Comparison of ENCODE assay signal across 8 cellular contexts in the genomic region with DNA sequence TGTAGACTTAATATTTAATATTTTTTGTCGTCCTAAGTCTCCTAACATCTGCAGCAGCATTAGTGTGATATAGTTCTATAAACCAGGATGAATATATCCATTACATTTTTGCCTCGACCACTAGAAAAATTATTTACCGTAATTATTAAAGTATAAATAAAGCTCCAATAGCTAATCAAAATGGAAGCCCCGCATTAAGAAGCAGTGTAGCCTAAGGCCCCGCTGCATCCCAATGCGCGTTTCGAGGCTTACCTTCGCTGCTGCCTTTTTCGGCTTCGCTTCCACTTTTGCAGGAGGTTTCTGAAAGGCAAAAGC. TPM values are rescaled to one million over a fixed set of nuclear protein-coding genes. Genes with fewer than 3 reads are reported as not detected.
DNase-seq lines count a peak whose midpoint lies in the region; ATAC-seq and TF ChIP-seq lines count a peak whose summit lies in the region.

No MANE protein-coding gene starts in this region.

- peak overlapping the region; percentile 79 for H3K4me3 ChIP-seq in thoracic aorta

- peak overlapping the region; percentile 86 for H3K4me3 Mint-ChIP-seq in activated naive CD8-positive, alpha-beta T cell
- peak overlapping the region; percentile 90 to 92 (median 92) for H3K4me3 Mint-ChIP-seq in immature natural killer cell

- H3K4me1 ChIP-seq in thoracic aorta (ENCODE audit: control insufficient read depth in 1 of 2, low read depth in 2 of 2): peaks cover 11 to 34% of the 10 kb centered on the region in 2 donors

- no peak for TF ChIP-seq CTCF in thoracic aorta (IDR thresholded peaks at IDR 0.05)

- ATAC-seq in HG02981 (IDR thresholded peaks at IDR 0.05; ENCODE audit: unreplicated experiment): peak; percentile 6
- no peak for ATAC-seq in thoracic aorta (ENCODE audit: insufficient number of reproducible peaks, low FRiP score, low read depth)
- ATAC-seq in left colon: no peak
- no peak for ATAC-seq in GM19455 (IDR thresholded peaks at IDR 0.05; ENCODE audit: unreplicated experiment)

- H3K4me1 Mint-ChIP-seq in activated naive CD8-positive, alpha-beta T cell (ENCODE audit: low read depth): peaks cover 36% of the 10 kb centered on the region
- peaks cover 37 to 51% of the 10 kb centered on the region in 2 donors for H3K4me1 Mint-ChIP-seq in immature natural killer cell

- H3K27ac Mint-ChIP-seq in activated naive CD8-positive, alpha-beta T cell: peak overlapping the region; percentile 90
- peak overlapping the region; percentile 87 to 95 (median 92) for H3K27ac Mint-ChIP-seq in immature natural killer cell

- intact Hi-C loops in left colon (cut with DNase I, micrococcal nuclease): no loop called here

- DNase-seq in CD1c-positive myeloid dendritic cell (ENCODE audit: extremely low spot score): peak; percentile 30
- DNase-seq in immature natural killer cell: no peak
- no peak for DNase-seq in thoracic aorta (ENCODE audit: low spot score)
- DNase-seq in left colon: no peak
- DNase-seq in SKM-1 treated with dmso at 0.1 percent for 144 hours (lab: John Stamatoyannopoulos, UW; ENCODE audit: unreplicated experiment): no peak

- peaks cover 20% of the 10 kb centered on the region for H3K36me3 Mint-ChIP-seq in activated naive CD8-positive, alpha-beta T cell
- peaks cover 8 to 18% (median 13%) of the 10 kb centered on the region in 3 donors for H3K36me3 Mint-ChIP-seq in immature natural killer cell

- peaks cover 9% of the 10 kb centered on the region for H3K36me3 ChIP-seq in thoracic aorta

- no peaks in the 10 kb centered on the region for H3K27me3 Mint-ChIP-seq in activated naive CD8-positive, alpha-beta T cell
- peaks cover 7 to 30% (median 13%) of the 10 kb centered on the region in 3 donors for H3K27me3 Mint-ChIP-seq in immature natural killer cell (ENCODE audit: low read depth in 3 of 3)

- H3K9me3 ChIP-seq in thoracic aorta: no peaks in the 10 kb centered on the region

- H3K27me3 ChIP-seq in thoracic aorta (replicated peaks; ENCODE audit: insufficient read depth): no peaks in the 10 kb centered on the region

- peak overlapping the region; percentile 67 to 79 for H3K27ac ChIP-seq in thoracic aorta

- H3K9me3 Mint-ChIP-seq in activated naive CD8-positive, alpha-beta T cell (ENCODE audit: low read depth): no peaks in the 10 kb centered on the region
- no peaks in the 10 kb centered on the region for H3K9me3 Mint-ChIP-seq in immature natural killer cell

RNA-seq across cellular contexts. Expression of gene HMGN1, which starts 0.9 kb away (rescaled TPM):
- 100 to 1,000 TPM; 191 to 322 (median 247) TPM for polyA plus RNA-seq in immature natural killer cell
- total RNA-seq in thoracic aorta (10 to 100 TPM; 32.0 to 65.2 TPM), left colon (100 to 1,000 TPM; 162 to 193 TPM)

RNA-seq across cellular contexts. Expression of gene BRWD1, which starts 34.6 kb away (rescaled TPM):
- polyA plus RNA-seq in immature natural killer cell: 10 to 100 TPM; 28.3 to 73.3 (median 34.1) TPM
- total RNA-seq in thoracic aorta (10 to 100 TPM; 56.0 to 81.6 TPM), left colon (10 to 100 TPM; 45.8 to 51.5 TPM)
